ENCODE assay signal across 9 cellular contexts in genomic region chr11:75031771-75032549, GRCh38. TPM values are rescaled to one million over a fixed set of nuclear protein-coding genes. Genes with fewer than 3 reads are reported as not detected.
DNase-seq lines count a peak whose midpoint lies in the region; ATAC-seq and TF ChIP-seq lines count a peak whose summit lies in the region.
"Had no signal": no experiment of that assay in that cellular context is flagged by ENCODE, and none has a peak within 500 bp of the region (broad histone marks: within the 10 kb centered on the region; RNA-seq: fewer than 3 reads in every experiment).

No MANE protein-coding gene starts in this region.

- TF ChIP-seq CTCF in psoas muscle (IDR thresholded peaks at IDR 0.05), result peak; percentile 73

- H3K4me1 ChIP-seq in psoas muscle, result peaks cover 13% of the 10 kb centered on the region

- 63 to 68% (median 65%) methylated on average over 8 of the region's 8 CpGs for WGBS in psoas muscle, 3 donors

- ATAC-seq in psoas muscle (peak; percentile 78 to 94 (median 81)), GM18870 (IDR thresholded peaks at IDR 0.05; ENCODE audit: unreplicated experiment) (no peak), HG03469 (IDR thresholded peaks at IDR 0.05; ENCODE audit: unreplicated experiment) (no peak)

- H3K36me3 ChIP-seq in psoas muscle (ENCODE audit: insufficient read depth in 1 of 2, low read depth in 1 of 2), result no peaks in the 10 kb centered on the region

- no peak overlapping the region for H3K4me3 ChIP-seq in psoas muscle
- H3K4me3 ChIP-seq: SK-N-MC had no signal

- peak; percentile 14 for DNase-seq in Caki2 (ENCODE audit: low read depth)
- peak; percentile 74 for DNase-seq in HT1080 (ENCODE audit: low read depth)
- DNase-seq in SK-MEL-5 (ENCODE audit: low read depth, low spot score), result peak; percentile 97
- DNase-seq in activated naive CD4-positive, alpha-beta T cell treated with anti-CD3 and anti-CD28 coated beads, Interleukin-2, amount 50 U/mL, for 16 hours, result peak; percentile 65
- DNase-seq in head of caudate nucleus, result peak; percentile 57 to 94 (median 80)
- DNase-seq in psoas muscle, result peak; percentile 76 to 89

- H3K27me3 ChIP-seq in psoas muscle (ENCODE audit: insufficient read depth in 3 of 3, low read length in 2 of 3), result no peaks in the 10 kb centered on the region

- no peaks in the 10 kb centered on the region for H3K9me3 ChIP-seq in psoas muscle

- intact Hi-C loops in head of caudate nucleus (cut with DNase I) (no loop called here), psoas muscle (cut with DNase I) (loop anchor here (1.0 to 2.0 kb wide), 2 partner anchors 103 kb away; no protein-coding TSS in a partner anchor)

- H3K27ac ChIP-seq in psoas muscle, result no peak overlapping the region
- H3K27ac ChIP-seq: SK-N-MC had no signal

- in situ Hi-C loops in Caki2 (cut with HindIII; ENCODE audit: low pct_unique_long_range_greater_than_20kb, low sequenced_read_pairs) (no loop called here), SK-MEL-5 (cut with HindIII; ENCODE audit: low pct_unique_long_range_greater_than_20kb, low sequenced_read_pairs) (no loop called here)

RNA-seq across cellular contexts. Expression of gene NEU3, which starts 43.2 kb away (rescaled TPM):
- total RNA-seq in Caki2 (2014; rRNA removed; shearing (Covaris generic); ENCODE audit: low replicate concordance), result 1.4 and 2.4 TPM in 2 replicates
- total RNA-seq in HT1080 (2014; rRNA removed; shearing (Covaris generic)), result 16.6 and 24.4 TPM in 2 replicates
- polyA plus RNA-seq in HT1080 (2015; cell fraction: cytosol; rRNA removed), result 11.0 and 13.0 TPM in 2 replicates
- 31.0 and 32.5 TPM in 2 replicates for polyA plus RNA-seq in HT1080 (2015; cell fraction: nucleus; rRNA removed)
- total RNA-seq in SK-MEL-5 (2014; rRNA removed; shearing (Covaris generic)), result 46.8 and 50.8 TPM in 2 replicates
- 26.0 and 33.6 TPM in 2 replicates for polyA plus RNA-seq in SK-MEL-5 (2015; cell fraction: cytosol; rRNA removed)
- 83.0 and 87.9 TPM in 2 replicates for polyA plus RNA-seq in SK-MEL-5 (2015; cell fraction: nucleus; rRNA removed)
- 10 to 100 TPM; 14.0 to 26.7 (median 18.0) TPM for total RNA-seq in psoas muscle
- polyA plus RNA-seq in psoas muscle, result 1 to 10 TPM; 1.8 to 9.3 (median 4.3) TPM

Comparison
In these comparisons a context has a peak if more than half of its experiments do, and no peak if none do; other contexts are left out.
1. DNase-seq: peak in every context shown above with its lines; median percentile 97 in SK-MEL-5; 82 in psoas muscle; 80 in head of caudate nucleus; 74 in HT1080; 65 in activated naive CD4-positive, alpha-beta T cell treated with anti-CD3 and anti-CD28 coated beads, Interleukin-2, amount 50 U/mL, for 16 hours; 14 in Caki2.
2. ATAC-seq: peak in psoas muscle (4 of 4); none in GM18870 (single experiment) and HG03469 (single experiment).